ENCODE assay signal across 24 cellular contexts in the genomic region with DNA sequence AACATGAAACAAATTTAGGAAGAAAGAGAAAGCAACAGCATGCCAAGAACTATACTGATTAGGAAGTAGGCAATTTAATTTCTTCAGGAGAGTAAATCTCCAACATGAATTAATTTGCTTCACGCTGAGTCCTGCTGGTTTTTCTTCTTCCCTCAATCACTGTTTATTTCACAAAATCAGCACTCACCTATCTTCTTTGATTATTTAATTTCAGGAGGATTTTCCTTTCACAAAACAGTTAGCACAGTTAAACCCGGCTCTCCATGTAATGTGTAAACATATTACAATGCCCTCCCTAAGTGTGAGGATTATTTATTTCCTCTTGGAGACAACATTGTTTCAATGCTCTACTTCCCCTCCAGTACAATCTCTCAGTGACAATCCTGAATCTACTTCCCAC.
A peak's percentile ranks its signal among the peaks of the same experiment; 100 is the strongest.
DNase-seq lines count a peak whose midpoint lies in the region; ATAC-seq lines count a peak whose summit lies in the region.
"Had no signal": no experiment of that assay in that cellular context is flagged by ENCODE, and none has a peak within 500 bp of the region (broad histone marks: within the 10 kb centered on the region; RNA-seq: fewer than 3 reads in every experiment).

No MANE protein-coding gene starts in this region.

- H3K27ac ChIP-seq in mesodermal cell (ENCODE audit: low read depth, low read length, severe bottlenecking), result peak overlapping the region; percentile 30
- H3K27ac ChIP-seq: C4-2B, parathyroid adenoma, upper lobe of left lung had no signal

- H3K36me3 ChIP-seq in mesodermal cell (ENCODE audit: control insufficient read depth, insufficient read depth, low read length), result no peaks in the 10 kb centered on the region
- H3K36me3 ChIP-seq: esophagus squamous epithelium, upper lobe of left lung had no signal

- H3K4me1 ChIP-seq in mesodermal cell (ENCODE audit: control insufficient read depth, insufficient read depth, low read length, poor library complexity, severe bottlenecking), result no peaks in the 10 kb centered on the region

- no peak overlapping the region for H3K4me3 ChIP-seq in mesodermal cell (ENCODE audit: extremely low read depth, insufficient read depth, low read length, poor library complexity, severe bottlenecking)
- H3K4me3 ChIP-seq: upper lobe of left lung had no signal

- DNase-seq in Right ventricle myocardium superior (no peak), left ventricle myocardium superior (no peak), NCI-H748 treated with DMSO at 0.1 percent for 48 hours (lab: John Stamatoyannopoulos, UW) (peak; percentile 74), NCI-H524 treated with DMSO at 0.1 percent for 48 hours (lab: John Stamatoyannopoulos, UW) (no peak)
- DNase-seq in activated CD4-positive, CD25-positive, alpha-beta regulatory T cell treated with anti-CD3 and anti-CD28 coated beads, Interleukin-2, amount 50 U/mL, for 72 hours, result no peak
- DNase-seq: activated CD4-positive, alpha-beta T cell treated with anti-CD3 and anti-CD28 coated beads, Interleukin-2, amount 10 ng/mL, durations not matched to agents 7 days and 5 days; activated CD8-positive, alpha-beta memory T cell treated with anti-CD3 and anti-CD28 coated beads, Interleukin-2, amount 10 ng/mL, durations not matched to agents 7 days and 5 days; cerebellar nuclear complex; effector CD4-positive, alpha-beta T cell; esophagus squamous epithelium; HCEC 1CT; kidney glomerular epithelial cell; mammary epithelial cell; naive B cell; NCI-H1694; T-helper 17 cell; upper lobe of left lung had no signal

- ATAC-seq in Right ventricle myocardium superior (ENCODE audit: poor library complexity) (peak; percentile 18), left ventricle myocardium superior (no peak), GM21786 (IDR thresholded peaks at IDR 0.05; ENCODE audit: unreplicated experiment) (no peak), HG03457 (IDR thresholded peaks at IDR 0.05; ENCODE audit: unreplicated experiment) (no peak)
- ATAC-seq: activated CD8-positive, alpha-beta memory T cell treated with anti-CD3 and anti-CD28 coated beads, Interleukin-2, amount 10 ng/mL, durations not matched to agents 7 days and 5 days; activated naive CD4-positive, alpha-beta T cell treated with anti-CD3 and anti-CD28 coated beads, Interleukin-2, amount 50 U/mL, for 72 hours; sciatic nerve; T-helper 17 cell had no signal

- 60% methylated on average over 1 of the region's 2 CpGs; no CpG with 5 or more reads in 1 of the 2 experiments for WGBS in mesodermal cell (ENCODE audit: insufficient coverage in 2 of 2), 2 experiments

- H3K9me3 ChIP-seq in mesodermal cell (ENCODE audit: control insufficient read depth, low read length), result no peaks in the 10 kb centered on the region
- H3K9me3 ChIP-seq: esophagus squamous epithelium, upper lobe of left lung had no signal

- intact Hi-C loops in Right ventricle myocardium superior (cut with DNase I), result loop anchor here (5.0 kb wide), 1 partner anchor 78 kb away; no protein-coding TSS in a partner anchor
- intact Hi-C loops in left ventricle myocardium superior (cut with micrococcal nuclease), result loop anchor here (5.0 kb wide), 1 partner anchor 78 kb away; no protein-coding TSS in a partner anchor
